ENCODE assay signal across 20 cellular contexts in genomic region chr7:78063758-78064157, GRCh38.
DNase-seq lines count a peak whose midpoint lies in the region; ATAC-seq and TF ChIP-seq lines count a peak whose summit lies in the region.
"Had no signal": no experiment of that assay in that cellular context is flagged by ENCODE, and none has a peak within 500 bp of the region (broad histone marks: within the 10 kb centered on the region; RNA-seq: fewer than 3 reads in every experiment).

No MANE protein-coding gene starts in this region.

- H3K27ac ChIP-seq in endodermal cell (ENCODE audit: low read depth, low read length) (no peak overlapping the region), psoas muscle (no peak overlapping the region)
- H3K27ac ChIP-seq: A549, RWPE1 had no signal

- no peak overlapping the region for H3K4me3 Mint-ChIP-seq in HFFc6
- H3K4me3 Mint-ChIP-seq in endodermal cell, result no peak overlapping the region
- H3K4me3 Mint-ChIP-seq: B cell, H9 had no signal

- intact Hi-C loops in psoas muscle (cut with DNase I), result no loop called here

- no peaks in the 10 kb centered on the region; the same call in 1 of the 2 replicates for H3K36me3 Mint-ChIP-seq in HFFc6 (ENCODE audit: low read depth)
- no peaks in the 10 kb centered on the region for H3K36me3 Mint-ChIP-seq in endodermal cell (ENCODE audit: low read depth)

- H3K4me3 ChIP-seq in endodermal cell (ENCODE audit: low read length), result no peak overlapping the region
- no peak overlapping the region for H3K4me3 ChIP-seq in psoas muscle
- H3K4me3 ChIP-seq: A549 had no signal

- no peak overlapping the region for H3K27ac Mint-ChIP-seq in HFFc6
- no peak overlapping the region for H3K27ac Mint-ChIP-seq in endodermal cell
- H3K27ac Mint-ChIP-seq: B cell, H9 had no signal

- no peak overlapping the region for H3K9ac ChIP-seq in endodermal cell (ENCODE audit: extremely low read depth, low read length, poor library complexity, severe bottlenecking)
- H3K9ac ChIP-seq: SK-N-SH had no signal

- H3K4me1 ChIP-seq in endodermal cell (ENCODE audit: control insufficient read depth, insufficient read depth, low read length), result peaks cover 21% of the 10 kb centered on the region
- no peaks in the 10 kb centered on the region for H3K4me1 ChIP-seq in psoas muscle
- H3K4me1 ChIP-seq: A549 had no signal

- no peaks in the 10 kb centered on the region for H3K27me3 ChIP-seq in endodermal cell (ENCODE audit: control insufficient read depth, insufficient read depth, low read length, poor library complexity, severe bottlenecking)
- H3K27me3 ChIP-seq in psoas muscle (ENCODE audit: insufficient read depth in 3 of 3, low read length in 2 of 3), result no peaks in the 10 kb centered on the region

- H3K4me1 Mint-ChIP-seq in HFFc6 (ENCODE audit: low read depth) (peaks cover 5% of the 10 kb centered on the region; the same call in 1 of the 2 replicates), endodermal cell (peaks cover 42% of the 10 kb centered on the region)
- H3K4me1 Mint-ChIP-seq: B cell had no signal

- ATAC-seq in psoas muscle, result no peak
- ATAC-seq: A549 had no signal

- DNase-seq in DMS 273 (lab: John Stamatoyannopoulos, UW; ENCODE audit: unreplicated experiment), result peak; percentile 66
- peak; percentile 34 for DNase-seq in HFFc6
- peak; percentile 58 for DNase-seq in NCI-H2171 treated with DMSO at 0.1 percent for 48 hours (lab: John Stamatoyannopoulos, UW)
- DNase-seq in endodermal cell, result peak; percentile 1
- no peak for DNase-seq in stimulated activated CD4-positive, alpha-beta T cell treated with anti-CD3 and anti-CD28 coated beads, Interleukin-2, amount 100 ng/mL, for 24 hours
- DNase-seq in NCI-H2029 (lab: John Stamatoyannopoulos, UW), result no peak
- DNase-seq in activated CD4-positive, alpha-beta T cell treated with anti-CD3 and anti-CD28 coated beads for 48 hours, result no peak
- no peak for DNase-seq in psoas muscle
- DNase-seq: H9, KG1, NCI-H1105, NCI-H1694, NCI-H2081 treated with DMSO at 0.1 percent for 48 hours, NCI-H446, NCI-H526, SIG-M5, SK-N-SH had no signal

- H3K9me3 ChIP-seq in endodermal cell (ENCODE audit: control insufficient read depth, low read length) (no peaks in the 10 kb centered on the region), psoas muscle (no peaks in the 10 kb centered on the region)
- H3K9me3 ChIP-seq: A549, SK-N-SH had no signal

- H3K27me3 Mint-ChIP-seq in HFFc6 (ENCODE audit: insufficient read depth) (peaks cover 3% of the 10 kb centered on the region), endodermal cell (ENCODE audit: insufficient read depth) (peaks cover 2% of the 10 kb centered on the region)

- TF ChIP-seq CTCF in HFFc6 (IDR thresholded peaks at IDR 0.05), result no peak
- no peak for TF ChIP-seq CTCF in endodermal cell (conservative IDR thresholded peaks at IDR 0.05)
- no peak for TF ChIP-seq CTCF in psoas muscle (IDR thresholded peaks at IDR 0.05)

- no peaks in the 10 kb centered on the region for H3K9me3 Mint-ChIP-seq in HFFc6
- H3K9me3 Mint-ChIP-seq in endodermal cell, result no peaks in the 10 kb centered on the region
- H3K9me3 Mint-ChIP-seq: H9 had no signal

- H3K36me3 ChIP-seq in endodermal cell (ENCODE audit: control insufficient read depth, insufficient read depth, low read length) (no peaks in the 10 kb centered on the region), psoas muscle (ENCODE audit: insufficient read depth in 1 of 2, low read depth in 1 of 2) (no peaks in the 10 kb centered on the region)

Comparison
In these comparisons a context has a peak if more than half of its experiments do, and no peak if none do; other contexts are left out.
1. DNase-seq: peak in DMS 273 (single experiment), HFFc6 (single experiment), NCI-H2171 treated with DMSO at 0.1 percent for 48 hours (single experiment) and endodermal cell (single experiment); none in stimulated activated CD4-positive, alpha-beta T cell treated with anti-CD3 and anti-CD28 coated beads, Interleukin-2, amount 100 ng/mL, for 24 hours (0 of 2), NCI-H2029 (single experiment), activated CD4-positive, alpha-beta T cell treated with anti-CD3 and anti-CD28 coated beads for 48 hours (single experiment) and psoas muscle (0 of 2).